Comparison of ENCODE assay signal across 1 cellular context in the genomic region with DNA sequence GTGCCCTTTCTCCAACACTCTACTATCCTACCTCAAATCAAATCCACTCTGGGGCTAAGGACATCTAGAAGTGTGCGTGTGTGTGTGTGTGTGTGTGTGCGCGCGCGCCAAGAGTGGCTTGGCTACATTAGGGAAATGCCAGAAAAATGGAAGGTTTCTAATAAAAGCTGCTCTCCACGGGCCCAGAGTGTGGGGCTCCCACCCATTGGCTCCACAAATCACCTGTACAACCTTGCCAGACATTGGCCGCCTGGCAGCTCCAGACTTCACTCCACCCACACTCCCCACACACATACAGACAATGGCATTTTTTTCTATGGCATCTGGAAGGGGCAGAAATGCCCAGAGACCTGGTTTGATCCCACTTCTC.
TF ChIP-seq lines count a peak whose summit lies in the region.

No MANE protein-coding gene starts in this region.

TF ChIP-seq in WTC11, 78 proteins besides CTCF, POLR2A, EP300 and RAD21 (continued from another document):
- TF ChIP-seq ZNF219 (CRISPR knock-in tag; IDR thresholded peaks at IDR 0.05; ENCODE audit: borderline replicate concordance) (no peak), NFATC4 (CRISPR knock-in tag; IDR thresholded peaks at IDR 0.05) (no peak)
